In the genomic region with DNA sequence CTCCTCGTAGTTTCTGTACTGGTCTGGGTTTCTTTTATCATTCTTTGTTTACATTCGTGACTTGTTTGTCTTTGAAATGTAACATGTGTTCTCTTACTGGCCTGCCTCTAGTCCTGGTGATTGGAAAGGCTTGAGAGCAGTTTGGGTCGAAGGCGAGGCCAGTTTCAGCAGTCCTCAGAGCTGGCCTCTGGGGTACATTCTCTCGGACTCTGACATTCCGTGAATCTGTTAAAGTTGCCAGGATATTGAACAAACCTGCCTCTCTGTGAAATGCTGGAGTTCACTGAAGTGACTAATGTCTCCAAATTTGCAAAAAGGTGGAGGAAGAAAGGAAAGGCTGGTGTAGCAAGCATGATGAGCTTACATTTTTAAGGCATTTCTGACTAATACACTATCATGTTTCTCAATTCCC, we compare ENCODE assay signal across 8 cellular contexts. TPM values are rescaled to one million over a fixed set of nuclear protein-coding genes. Genes with fewer than 3 reads are reported as not detected.
DNase-seq lines count a peak whose midpoint lies in the region; ATAC-seq and TF ChIP-seq lines count a peak whose summit lies in the region.

No MANE protein-coding gene starts in this region.

- no TSS peak for BruUV-seq in Panc1 (replicated peaks; lab: Mats Ljungman, UMichigan)

- peaks cover 3% of the 10 kb centered on the region for H3K36me3 Mint-ChIP-seq in activated naive CD4-positive, alpha-beta T cell treated with anti-CD3 and anti-CD28 coated beads, Interleukin-2, amount 50 U/mL, for 24 hours

- no peak overlapping the region for H3K27ac Mint-ChIP-seq in activated naive CD4-positive, alpha-beta T cell treated with anti-CD3 and anti-CD28 coated beads, Interleukin-2, amount 50 U/mL, for 24 hours

- H3K36me3 ChIP-seq in Panc1 (ENCODE audit: control insufficient read depth, insufficient read depth, low read length) (peaks cover 2% of the 10 kb centered on the region; the same call in 1 of the 2 replicates), lung (ENCODE audit: control insufficient read depth in 2 of 2, insufficient read depth in 2 of 2, low read length in 2 of 2) (no peaks in the 10 kb centered on the region), tibial nerve (no peaks in the 10 kb centered on the region)
- H3K36me3 ChIP-seq in effector memory CD4-positive, alpha-beta T cell (ENCODE audit: control insufficient read depth, insufficient read depth, low read length), result no peaks in the 10 kb centered on the region

- 2 to 3% methylated on average over 6 of the region's 6 CpGs for WGBS in lung, 2 donors
- WGBS in tibial nerve, 2 donors, result 2 to 4% methylated on average over 6 of the region's 6 CpGs

- intact Hi-C loops in Panc1 (cut with micrococcal nuclease; ENCODE audit: unreplicated experiment), result no loop called here

- no peak for TF ChIP-seq EP300 in tibial nerve (IDR thresholded peaks at IDR 0.05)

- H3K4me3 ChIP-seq in Panc1 (ENCODE audit: low read depth in 2 of 2, low read length in 2 of 2) (peak overlapping the region; percentile 74 to 78), lung (peak overlapping the region; percentile 92), tibial nerve (peak overlapping the region; percentile 75 to 99 (median 90))
- peak overlapping the region; percentile 81 for H3K4me3 ChIP-seq in effector memory CD4-positive, alpha-beta T cell (ENCODE audit: insufficient read depth, low read depth, low read length, poor library complexity, severe bottlenecking)

- no peak for DNase-seq in activated naive CD4-positive, alpha-beta T cell treated with anti-CD3 and anti-CD28 coated beads, Interleukin-2, amount 50 U/mL, for 16 hours
- no peak for DNase-seq in Panc1 (ENCODE audit: low read depth, low spot score)
- no peak for DNase-seq in effector memory CD4-positive, alpha-beta T cell
- no peak for DNase-seq in lung (ENCODE audit: low spot score)
- DNase-seq in tibial nerve (ENCODE audit: low spot score in 2 of 2), result peak in 1 of 2 donors; percentile 14

- POLR2A ChIA-PET in Panc1 (lab: Charles Lee), result no interaction called here

- peaks cover 7% of the 10 kb centered on the region for H3K9me3 Mint-ChIP-seq in activated naive CD4-positive, alpha-beta T cell treated with anti-CD3 and anti-CD28 coated beads, Interleukin-2, amount 50 U/mL, for 24 hours

- H3K9me3 ChIP-seq in Panc1 (ENCODE audit: control insufficient read depth, insufficient read depth, low read depth, low read length), result no peaks in the 10 kb centered on the region
- H3K9me3 ChIP-seq in effector memory CD4-positive, alpha-beta T cell (ENCODE audit: control insufficient read depth, low read length), result no peaks in the 10 kb centered on the region
- peaks cover 0 to 3% of the 10 kb centered on the region in 2 donors for H3K9me3 ChIP-seq in lung (ENCODE audit: control insufficient read depth in 2 of 2, insufficient read depth in 1 of 2, low read length in 1 of 2)
- H3K9me3 ChIP-seq in tibial nerve, result peaks cover 0 to 20% (median 0%) of the 10 kb centered on the region in 4 donors

- in situ Hi-C loops in Panc1 (cut with HindIII; ENCODE audit: low pct_unique_long_range_greater_than_20kb, low sequenced_read_pairs), result no loop called here

- TF ChIP-seq CTCF in Panc1 (IDR thresholded peaks at IDR 0.05) (no peak), lung (IDR thresholded peaks at IDR 0.05; ENCODE audit: control extremely low read depth, extremely low read depth) (no peak), tibial nerve (IDR thresholded peaks at IDR 0.05) (no peak)

- peak overlapping the region; percentile 17; the same call in 1 of the 2 replicates for H3K27ac ChIP-seq in Panc1 (ENCODE audit: low read length)
- no peak overlapping the region for H3K27ac ChIP-seq in effector memory CD4-positive, alpha-beta T cell (ENCODE audit: insufficient read depth, low read length, poor library complexity, severe bottlenecking)
- H3K27ac ChIP-seq in lung (ENCODE audit: low read depth in 1 of 2, low read length in 1 of 2), result peak overlapping the region; percentile 82 to 89
- peak overlapping the region; percentile 39 to 94 (median 86) for H3K27ac ChIP-seq in tibial nerve

- H3K4me3 Mint-ChIP-seq in activated naive CD4-positive, alpha-beta T cell treated with anti-CD3 and anti-CD28 coated beads, Interleukin-2, amount 50 U/mL, for 24 hours, result peak overlapping the region; percentile 83

- peaks cover 6% of the 10 kb centered on the region; the same call in 1 of the 2 replicates for H3K4me1 ChIP-seq in Panc1 (ENCODE audit: control insufficient read depth, insufficient read depth, low read length)
- no peaks in the 10 kb centered on the region for H3K4me1 ChIP-seq in effector memory CD4-positive, alpha-beta T cell (ENCODE audit: control insufficient read depth, insufficient read depth, low read length, poor library complexity, severe bottlenecking)
- H3K4me1 ChIP-seq in lung (ENCODE audit: control insufficient read depth in 2 of 2, insufficient read depth in 2 of 2, low read length in 2 of 2), result peaks cover 0 to 2% of the 10 kb centered on the region in 2 donors
- peaks cover 0 to 13% (median 0%) of the 10 kb centered on the region in 4 donors for H3K4me1 ChIP-seq in tibial nerve

- peak; percentile 68 for ATAC-seq in Panc1
- ATAC-seq in lung (ENCODE audit: insufficient read depth, low FRiP score), result peak; percentile 3
- no peak for ATAC-seq in HG02981 (IDR thresholded peaks at IDR 0.05; ENCODE audit: unreplicated experiment)
- no peak for ATAC-seq in GM18870 (IDR thresholded peaks at IDR 0.05; ENCODE audit: unreplicated experiment)

- peaks cover 17% of the 10 kb centered on the region for H3K4me1 Mint-ChIP-seq in activated naive CD4-positive, alpha-beta T cell treated with anti-CD3 and anti-CD28 coated beads, Interleukin-2, amount 50 U/mL, for 24 hours

- H3K27me3 Mint-ChIP-seq in activated naive CD4-positive, alpha-beta T cell treated with anti-CD3 and anti-CD28 coated beads, Interleukin-2, amount 50 U/mL, for 24 hours, result peaks cover 58% of the 10 kb centered on the region

- H3K27me3 ChIP-seq in Panc1 (ENCODE audit: control insufficient read depth, insufficient read depth, low read length) (no peaks in the 10 kb centered on the region), lung (ENCODE audit: control insufficient read depth, insufficient read depth) (no peaks in the 10 kb centered on the region), tibial nerve (no peaks in the 10 kb centered on the region)
- H3K27me3 ChIP-seq in effector memory CD4-positive, alpha-beta T cell (replicated peaks; ENCODE audit: control insufficient read depth, insufficient read depth, low read length, poor library complexity, severe bottlenecking), result no peaks in the 10 kb centered on the region

- no peak for TF ChIP-seq POLR2A in tibial nerve (IDR thresholded peaks at IDR 0.05)

- CTCF ChIA-PET in Panc1 (lab: Charles Lee), result no interaction called here

RNA-seq across cellular contexts. Expression of gene PLEKHA5, which starts 1.5 kb away (rescaled TPM):
- total RNA-seq in Panc1 (2021; ENCODE audit: unreplicated experiment) (6.3 TPM), lung (10 to 100 TPM; 26.6 to 88.5 TPM), tibial nerve (10 to 100 TPM; 21.3 to 22.9 (median 21.4) TPM)
- 2.9 TPM for polyA plus RNA-seq in Panc1 (2012; ENCODE audit: insufficient read length)
- 10 to 100 TPM in 1 of 2 donors, 1 to 10 TPM in 1; 4.9 to 15.3 TPM for polyA plus RNA-seq in lung

Comparison
In these comparisons a context has a peak if more than half of its experiments do, and no peak if none do; other contexts are left out.
1. ATAC-seq: peak in Panc1 (single experiment) and lung (single experiment); none in HG02981 (single experiment) and GM18870 (single experiment).
2. Peak in every context shown above with its lines, with median percentiles within 50 percentile points of each other: H3K4me3 ChIP-seq.